ENCODE assay signal across 8 cellular contexts in the genomic region with DNA sequence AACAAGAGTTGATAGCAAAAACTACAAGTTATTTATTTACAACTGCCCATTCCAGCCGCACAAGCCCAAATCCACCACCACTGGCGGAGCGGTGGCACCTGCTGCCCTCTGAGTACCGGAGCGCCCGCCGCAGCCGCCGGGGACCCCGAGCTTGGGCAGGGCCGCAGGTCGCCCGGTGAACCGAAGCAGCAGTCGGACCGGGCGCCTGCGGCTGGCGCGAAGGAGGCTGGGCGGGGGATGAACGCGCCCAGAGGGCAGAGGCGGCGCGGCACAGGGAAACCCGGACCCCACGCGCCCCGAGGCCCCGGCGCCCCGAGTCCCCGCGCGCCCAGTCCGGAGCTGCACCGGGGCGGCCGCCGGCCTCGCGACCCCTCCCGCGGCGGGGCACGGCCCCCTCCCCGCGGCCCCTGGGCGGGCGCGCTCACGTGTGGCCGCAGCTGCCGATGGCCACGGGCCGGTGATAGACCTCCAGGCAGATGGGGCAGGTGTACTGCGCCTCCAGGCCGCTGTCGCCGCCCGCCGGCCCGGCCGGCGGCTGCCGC. TPM values are rescaled to one million over a fixed set of nuclear protein-coding genes. Genes with fewer than 3 reads are reported as not detected.
DNase-seq lines count a peak whose midpoint lies in the region; ATAC-seq and TF ChIP-seq lines count a peak whose summit lies in the region.

No MANE protein-coding gene starts in this region.

- H2AFZ ChIP-seq in Karpas-422 (ENCODE audit: low read length) = no peak overlapping the region

- WGBS in liver = under 1% methylated on average over 67 of the region's 67 CpGs

- peak overlapping the region; percentile 98 for H3K4me2 ChIP-seq in Karpas-422 (ENCODE audit: low read depth, low read length, poor library complexity, severe bottlenecking)

- peaks cover 21% of the 10 kb centered on the region; the same call in 1 of the 2 replicates for H4K20me1 ChIP-seq in Karpas-422 (ENCODE audit: insufficient read depth, low read depth, low read length)

- no peak for TF ChIP-seq RAD21 in liver (IDR thresholded peaks at IDR 0.05)

- no peaks in the 10 kb centered on the region for H3K9me3 ChIP-seq in Karpas-422 (ENCODE audit: low read length)
- H3K9me3 ChIP-seq in breast epithelium = no peaks in the 10 kb centered on the region
- H3K9me3 ChIP-seq in liver (ENCODE audit: control insufficient read depth in 4 of 4, low read length in 3 of 4) = no peaks in the 10 kb centered on the region
- H3K9me3 ChIP-seq in tibial artery = no peaks in the 10 kb centered on the region

- intact Hi-C loops in breast epithelium (cut with DNase I; ENCODE audit: low total_unique reads) = loop anchor here (10.0 kb wide), 1 partner anchor 709 kb away; no protein-coding TSS in a partner anchor
- intact Hi-C loops in tibial artery (cut with DNase I; ENCODE audit: low total_unique reads) = no loop called here

- H3K9me2 ChIP-seq in Karpas-422 (replicated peaks; ENCODE audit: insufficient read depth, low read length) = no peaks in the 10 kb centered on the region

- DNase-seq in GM03348 (ENCODE audit: low spot score) = peak; percentile 67
- DNase-seq in Karpas-422 = peak; percentile 54
- no peak for DNase-seq in breast epithelium (ENCODE audit: low spot score in 2 of 2)
- DNase-seq in tibial artery = no peak
- DNase-seq in hippocampal formation (lab: John Stamatoyannopoulos, UW) = no peak
- no peak for DNase-seq in NCI-H1105 treated with DMSO at 0.1 percent for 48 hours (lab: John Stamatoyannopoulos, UW)

- H3K4me3 ChIP-seq in Karpas-422 (ENCODE audit: low read length) (peak overlapping the region; percentile 84), breast epithelium (peak overlapping the region; percentile 91 to 99 (median 99)), liver (ENCODE audit: low read depth in 1 of 3, low read length in 3 of 3) (peak overlapping the region; percentile 77 to 90 (median 83)), tibial artery (peak overlapping the region; percentile 98 to 100)

- H3K27ac ChIP-seq in Karpas-422 (ENCODE audit: low read length) (no peak overlapping the region), breast epithelium (peak overlapping the region; percentile 86 to 87), liver (ENCODE audit: low read depth in 1 of 2, low read length in 2 of 2) (peak overlapping the region; percentile 81 to 84), tibial artery (peak overlapping the region; percentile 85 to 87)

- no peak for TF ChIP-seq CTCF in breast epithelium (IDR thresholded peaks at IDR 0.05)
- TF ChIP-seq CTCF in liver (IDR thresholded peaks at IDR 0.05; ENCODE audit: low read depth, low read length, missing input control) = no peak
- no peak for TF ChIP-seq CTCF in tibial artery (IDR thresholded peaks at IDR 0.05)

- H3K4me1 ChIP-seq in Karpas-422 (ENCODE audit: low read length) = peaks cover 43% of the 10 kb centered on the region
- peaks cover 13 to 14% of the 10 kb centered on the region in 2 donors for H3K4me1 ChIP-seq in breast epithelium
- peaks cover 6 to 40% (median 25%) of the 10 kb centered on the region in 4 donors for H3K4me1 ChIP-seq in liver (ENCODE audit: control insufficient read depth in 4 of 4, insufficient read depth in 4 of 4, low read length in 3 of 4)
- H3K4me1 ChIP-seq in tibial artery = peaks cover 0 to 52% (median 35%) of the 10 kb centered on the region in 4 donors

- TF ChIP-seq POLR2A in breast epithelium (IDR thresholded peaks at IDR 0.05) = no peak

- H3K36me3 ChIP-seq in Karpas-422 (ENCODE audit: insufficient read depth, low read length) = no peaks in the 10 kb centered on the region
- no peaks in the 10 kb centered on the region for H3K36me3 ChIP-seq in breast epithelium
- no peaks in the 10 kb centered on the region for H3K36me3 ChIP-seq in liver (ENCODE audit: control insufficient read depth in 4 of 4, insufficient read depth in 3 of 4, low read depth in 1 of 4, low read length in 3 of 4)
- H3K36me3 ChIP-seq in tibial artery = peaks cover 0 to 30% (median 0%) of the 10 kb centered on the region in 3 donors

- ATAC-seq in GM21619 (IDR thresholded peaks at IDR 0.05; ENCODE audit: unreplicated experiment) = peak; percentile 5

- H3K79me2 ChIP-seq in Karpas-422 (ENCODE audit: low read length) = peaks cover 29% of the 10 kb centered on the region

- H3K27me3 ChIP-seq in Karpas-422 (ENCODE audit: low read length) (no peaks in the 10 kb centered on the region), breast epithelium (no peaks in the 10 kb centered on the region), liver (ENCODE audit: control insufficient read depth in 4 of 4, insufficient read depth in 4 of 4, low read length in 3 of 4) (no peaks in the 10 kb centered on the region), tibial artery (no peaks in the 10 kb centered on the region)

- H3K9ac ChIP-seq in Karpas-422 (ENCODE audit: low read length) (peak overlapping the region; percentile 83), liver (ENCODE audit: low read depth in 1 of 2, low read length in 2 of 2) (peak overlapping the region; percentile 80 to 83)

TF ChIP-seq in liver, 16 proteins besides CTCF, POLR2A, EP300 and RAD21:
- no peak for TF ChIP-seq TAF1 (conservative IDR thresholded peaks at IDR 0.05)
- TF ChIP-seq, protein P1, sequence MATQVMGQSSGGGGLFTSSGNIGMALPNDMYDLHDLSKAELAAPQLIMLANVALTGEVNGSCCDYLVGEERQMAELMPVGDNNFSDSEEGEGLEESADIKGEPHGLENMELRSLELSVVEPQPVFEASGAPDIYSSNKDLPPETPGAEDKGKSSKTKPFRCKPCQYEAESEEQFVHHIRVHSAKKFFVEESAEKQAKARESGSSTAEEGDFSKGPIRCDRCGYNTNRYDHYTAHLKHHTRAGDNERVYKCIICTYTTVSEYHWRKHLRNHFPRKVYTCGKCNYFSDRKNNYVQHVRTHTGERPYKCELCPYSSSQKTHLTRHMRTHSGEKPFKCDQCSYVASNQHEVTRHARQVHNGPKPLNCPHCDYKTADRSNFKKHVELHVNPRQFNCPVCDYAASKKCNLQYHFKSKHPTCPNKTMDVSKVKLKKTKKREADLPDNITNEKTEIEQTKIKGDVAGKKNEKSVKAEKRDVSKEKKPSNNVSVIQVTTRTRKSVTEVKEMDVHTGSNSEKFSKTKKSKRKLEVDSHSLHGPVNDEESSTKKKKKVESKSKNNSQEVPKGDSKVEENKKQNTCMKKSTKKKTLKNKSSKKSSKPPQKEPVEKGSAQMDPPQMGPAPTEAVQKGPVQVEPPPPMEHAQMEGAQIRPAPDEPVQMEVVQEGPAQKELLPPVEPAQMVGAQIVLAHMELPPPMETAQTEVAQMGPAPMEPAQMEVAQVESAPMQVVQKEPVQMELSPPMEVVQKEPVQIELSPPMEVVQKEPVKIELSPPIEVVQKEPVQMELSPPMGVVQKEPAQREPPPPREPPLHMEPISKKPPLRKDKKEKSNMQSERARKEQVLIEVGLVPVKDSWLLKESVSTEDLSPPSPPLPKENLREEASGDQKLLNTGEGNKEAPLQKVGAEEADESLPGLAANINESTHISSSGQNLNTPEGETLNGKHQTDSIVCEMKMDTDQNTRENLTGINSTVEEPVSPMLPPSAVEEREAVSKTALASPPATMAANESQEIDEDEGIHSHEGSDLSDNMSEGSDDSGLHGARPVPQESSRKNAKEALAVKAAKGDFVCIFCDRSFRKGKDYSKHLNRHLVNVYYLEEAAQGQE (IDR thresholded peaks at IDR 0.05) = no peak
- no peak for TF ChIP-seq FOXA2 (IDR thresholded peaks at IDR 0.05)
- TF ChIP-seq HNF4A (conservative IDR thresholded peaks at IDR 0.05) = no peak
- no peak for TF ChIP-seq ATF3 (IDR thresholded peaks at IDR 0.05)
- no peak for TF ChIP-seq YY1 (IDR thresholded peaks at IDR 0.05)
- TF ChIP-seq HNF4G (IDR thresholded peaks at IDR 0.05) = no peak
TF ChIP-seq in liver: peak in this region for 0.

RNA-seq across cellular contexts. Expression of gene RNF166, which starts 0.4 kb away (rescaled TPM):
- 16.9 and 27.1 TPM in 2 replicates for total RNA-seq in Karpas-422 (2014; rRNA removed; shearing (Covaris generic); ENCODE audit: low replicate concordance)
- total RNA-seq in breast epithelium (10 to 100 TPM; 19.2 to 22.0 (median 21.9) TPM), liver (1 to 10 TPM; 7.9 to 9.1 TPM)
- 1 to 10 TPM; 6.5 to 7.3 TPM for polyA plus RNA-seq in liver

RNA-seq across cellular contexts. Expression of gene CTU2, which starts 0.5 kb away (rescaled TPM):
- total RNA-seq in Karpas-422 (2014; rRNA removed; shearing (Covaris generic); ENCODE audit: low replicate concordance) = 11.3 and 23.8 TPM in 2 replicates
- total RNA-seq in breast epithelium (1 to 10 TPM; 7.3 to 8.2 (median 7.8) TPM), liver (1 to 10 TPM; 7.0 to 8.5 TPM)
- polyA plus RNA-seq in liver = 1 to 10 TPM; 7.2 to 7.7 TPM

RNA-seq across cellular contexts. Expression of gene SNAI3, which starts 19.5 kb away (rescaled TPM):
- 1.3 and 1.4 TPM in 2 replicates for total RNA-seq in Karpas-422 (2014; rRNA removed; shearing (Covaris generic); ENCODE audit: low replicate concordance)
- total RNA-seq in breast epithelium (under 1 TPM; 0.66 to 0.96 (median 0.73) TPM), liver (under 1 TPM; 0.05 to 0.17 TPM)
- polyA plus RNA-seq in liver = under 1 TPM; 0.24 to 0.48 TPM

RNA-seq across cellular contexts. Expression of gene MVD, which starts 42.9 kb away (rescaled TPM):
- total RNA-seq in Karpas-422 (2014; rRNA removed; shearing (Covaris generic); ENCODE audit: low replicate concordance) = 35.0 and 82.2 TPM in 2 replicates
- total RNA-seq in breast epithelium (10 to 100 TPM; 17.4 to 21.3 (median 19.0) TPM), liver (10 to 100 TPM; 73.4 to 99.2 TPM)
- 10 to 100 TPM; 21.7 to 76.0 TPM for polyA plus RNA-seq in liver

RNA-seq across cellular contexts. Expression of gene CYBA, which starts 55.0 kb away (rescaled TPM):
- 395 and 1,207 TPM in 2 replicates for total RNA-seq in Karpas-422 (2014; rRNA removed; shearing (Covaris generic); ENCODE audit: low replicate concordance)
- total RNA-seq in breast epithelium (100 to 1,000 TPM; 138 to 194 (median 180) TPM), liver (100 to 1,000 TPM in 1 of 2 donors, 10 to 100 TPM in 1; 45.8 to 217 TPM)
- polyA plus RNA-seq in liver = 10 to 100 TPM; 39.0 to 59.5 TPM

Comparison
In these comparisons a context has a peak if more than half of its experiments do, and no peak if none do; other contexts are left out.
1. DNase-seq: peak in GM03348 (single experiment) and Karpas-422 (single experiment); none in breast epithelium (0 of 2), tibial artery (0 of 2), hippocampal formation (0 of 2) and NCI-H1105 treated with DMSO at 0.1 percent for 48 hours (single experiment).
2. Peak in every context shown above with its lines, with median percentiles within 50 percentile points of each other: H3K4me3 ChIP-seq.